In genomic region chr17:42456223-42457106, GRCh38 we compare ENCODE assay signal across 8 cellular contexts. TPM values are rescaled to one million over a fixed set of nuclear protein-coding genes. Genes with fewer than 3 reads are reported as not detected.
DNase-seq lines count a peak whose midpoint lies in the region; ATAC-seq, FAIRE-seq and TF ChIP-seq lines count a peak whose summit lies in the region.

No MANE protein-coding gene starts in this region.

- no peaks in the 10 kb centered on the region for H3K27me3 ChIP-seq in SJCRH30
- H3K27me3 ChIP-seq in endothelial cell of umbilical vein (ENCODE audit: control insufficient read depth in 2 of 2, insufficient read depth in 2 of 2, low read length in 2 of 2) = no peaks in the 10 kb centered on the region
- H3K27me3 ChIP-seq in pancreas = no peaks in the 10 kb centered on the region

- intact Hi-C loops in endothelial cell of umbilical vein (cut with micrococcal nuclease) = loop anchor here (5.0 kb wide), 1 partner anchor 49 kb away; no protein-coding TSS in a partner anchor
- intact Hi-C loops in pancreas (cut with DNase I) = no loop called here

- H3K4me3 ChIP-seq in AG09309 (ENCODE audit: control insufficient read depth, low read depth, low read length) (no peak overlapping the region), SJCRH30 (no peak overlapping the region), endothelial cell of umbilical vein (replicated peaks in 1 of 3; ENCODE audit: insufficient read depth in 1 of 3, low read depth in 1 of 3, low read length in 3 of 3) (no peak overlapping the region), pancreas (no peak overlapping the region)

- WGBS in pancreas, 2 donors = 40 to 44% methylated on average over 5 of the region's 5 CpGs

- TF ChIP-seq POLR2A in endothelial cell of umbilical vein (IDR thresholded peaks at IDR 0.05; ENCODE audit: low read depth, low read length) = no peak

- no peak for TF ChIP-seq CTCF in AG09309 (IDR thresholded peaks at IDR 0.05; ENCODE audit: control insufficient read depth, insufficient read depth, low read depth, low read length, missing control alignments)
- TF ChIP-seq CTCF in endothelial cell of umbilical vein (IDR thresholded peaks at IDR 0.05; ENCODE audit: extremely low read depth in 1 of 2, insufficient read depth in 1 of 2, low read depth in 1 of 2, low read length in 2 of 2) = no peak
- no peak for TF ChIP-seq CTCF in pancreas (IDR thresholded peaks at IDR 0.05)

- H3K36me3 ChIP-seq in SJCRH30 = peaks cover 7% of the 10 kb centered on the region
- no peaks in the 10 kb centered on the region for H3K36me3 ChIP-seq in endothelial cell of umbilical vein (ENCODE audit: control insufficient read depth in 2 of 2, extremely low read depth in 1 of 2, insufficient read depth in 2 of 2, low read length in 2 of 2)
- no peaks in the 10 kb centered on the region for H3K36me3 ChIP-seq in pancreas

- H3K4me2 ChIP-seq in endothelial cell of umbilical vein (ENCODE audit: insufficient read depth, low read length) = peak overlapping the region; percentile 75

- dilution Hi-C loops in endothelial cell of umbilical vein (cut with MboI; ENCODE audit: extremely low pct_ligation_motif_present, low sequenced_read_pairs) = no loop called here

- DNase-seq in AG09309 (ENCODE audit: low read depth) (peak; percentile 49), GM19240 (ENCODE audit: insufficient read length, low spot score) (peak; percentile 21), SJCRH30 (peak; percentile 17 to 62), endothelial cell of umbilical vein (ENCODE audit: low read depth, low spot score) (peak; percentile 88), pancreas (no peak), cerebellar cortex (ENCODE audit: low spot score) (no peak), islet precursor cell (no peak)

- CTCF ChIA-PET in endothelial cell of umbilical vein (lab: Charles Lee) = interaction anchor here (0.6 to 2.0 kb wide), 8 partner anchors 15 to 61 kb away, joined by 3 to 13 read pairs (median 6); partner anchors contain the start of gene CAVIN1

- POLR2A ChIA-PET in endothelial cell of umbilical vein (lab: Charles Lee) = interaction anchor here (0.9 to 2.5 kb wide), 3 partner anchors 14 to 68 kb away, joined by 3 to 7 read pairs (median 4); partner anchors contain the start of genes CAVIN1 and STAT3

- 0 out of 2 replicates have a peak overlapping the region, but pooled peaks have one; percentile 6 for H3K27ac ChIP-seq in SJCRH30
- peak overlapping the region; percentile 14 for H3K27ac ChIP-seq in endothelial cell of umbilical vein (ENCODE audit: insufficient read depth, low read depth, low read length)
- peak overlapping the region; percentile 13 to 92 (median 62) for H3K27ac ChIP-seq in pancreas

- peaks cover 2% of the 10 kb centered on the region for H4K20me1 ChIP-seq in endothelial cell of umbilical vein (replicated peaks; ENCODE audit: control insufficient read depth, extremely low read depth, insufficient read depth, low read length)

- peaks cover 8% of the 10 kb centered on the region for H3K79me2 ChIP-seq in endothelial cell of umbilical vein (ENCODE audit: control insufficient read depth, insufficient read depth, low read length)

- peak in 1 of 4 donors; percentile 6 for ATAC-seq in pancreas
- ATAC-seq in GM21529 (IDR thresholded peaks at IDR 0.05; ENCODE audit: unreplicated experiment) = no peak

- FAIRE-seq in endothelial cell of umbilical vein (lab: Jason Lieb, UNC) = peak; percentile 82
- FAIRE-seq in pancreas (lab: Jason Lieb, UNC) = no peak

- H2AFZ ChIP-seq in endothelial cell of umbilical vein (ENCODE audit: low read depth, low read length) = peak overlapping the region; percentile 65

- H3K9me1 ChIP-seq in endothelial cell of umbilical vein (replicated peaks; ENCODE audit: control insufficient read depth, extremely low read depth, insufficient read depth, low read length) = no peaks in the 10 kb centered on the region

- H3K9me3 ChIP-seq in SJCRH30 (replicated peaks) = no peaks in the 10 kb centered on the region
- H3K9me3 ChIP-seq in endothelial cell of umbilical vein (replicated peaks; ENCODE audit: control insufficient read depth, insufficient read depth, low read length) = no peaks in the 10 kb centered on the region
- no peaks in the 10 kb centered on the region for H3K9me3 ChIP-seq in pancreas

- BruUV-seq in endothelial cell of umbilical vein (replicated peaks; lab: Mats Ljungman, UMichigan) = no TSS peak

- peaks cover 17% of the 10 kb centered on the region for H3K4me1 ChIP-seq in SJCRH30
- H3K4me1 ChIP-seq in endothelial cell of umbilical vein (ENCODE audit: control insufficient read depth, extremely low read depth, insufficient read depth, low read length) = peaks cover 37% of the 10 kb centered on the region
- H3K4me1 ChIP-seq in pancreas = peaks cover 14 to 18% (median 17%) of the 10 kb centered on the region in 3 donors

- H3K9ac ChIP-seq in endothelial cell of umbilical vein (replicated peaks; ENCODE audit: extremely low read depth, insufficient read depth, low read length) = peak overlapping the region; percentile 6

TF ChIP-seq in endothelial cell of umbilical vein, 7 proteins besides CTCF, POLR2A, EP300 and RAD21:
- TF ChIP-seq MAX (IDR thresholded peaks at IDR 0.05; ENCODE audit: insufficient read depth, insufficient read length) = no peak
- TF ChIP-seq POLR2AphosphoS5 (IDR thresholded peaks at IDR 0.05; ENCODE audit: insufficient read depth, low read depth, low read length) = peak; percentile 39
- TF ChIP-seq GATA2 (IDR thresholded peaks at IDR 0.05; ENCODE audit: insufficient read depth, insufficient read length, low read depth, low read length) = peak; percentile 16

RNA-seq across cellular contexts. Expression of gene ATP6V0A1, which starts 2.2 kb away (rescaled TPM):
- total RNA-seq in SJCRH30 (2014; rRNA removed; shearing (Covaris generic)) = 25.3 and 30.9 TPM in 2 replicates
- total RNA-seq in endothelial cell of umbilical vein = 36.4 and 37.3 TPM in 2 replicates
- 49.2 and 55.9 TPM in 2 replicates for polyA plus RNA-seq in endothelial cell of umbilical vein
- polyA plus RNA-seq in endothelial cell of umbilical vein (2011; cell fraction: cytosol; rRNA removed) = 23.8 and 26.4 TPM in 2 replicates
- polyA plus RNA-seq in endothelial cell of umbilical vein (2011; cell fraction: nucleus; rRNA removed) = 112 and 129 TPM in 2 replicates
- 27.7 and 32.3 TPM in 2 replicates for polyA plus RNA-seq in endothelial cell of umbilical vein (2012)
- 106 and 151 TPM in 2 replicates for polyA minus RNA-seq in endothelial cell of umbilical vein
- polyA minus RNA-seq in endothelial cell of umbilical vein (2011; cell fraction: cytosol; rRNA and poly(A)+ RNA removed) = 19.3 TPM
- polyA minus RNA-seq in endothelial cell of umbilical vein (2011; cell fraction: nucleus; rRNA and poly(A)+ RNA removed) = 70.8 and 102 TPM in 2 replicates
- 10 to 100 TPM; 22.8 to 51.3 (median 28.6) TPM for total RNA-seq in pancreas
- 10 to 100 TPM; 37.2 to 55.9 TPM for polyA plus RNA-seq in pancreas

RNA-seq across cellular contexts. Expression of gene CAVIN1, which starts 33.4 kb away (rescaled TPM):
- total RNA-seq in SJCRH30 (2014; rRNA removed; shearing (Covaris generic)) = 46.9 and 47.8 TPM in 2 replicates
- total RNA-seq in endothelial cell of umbilical vein (663 and 684 TPM in 2 replicates), pancreas (10 to 100 TPM; 11.5 to 42.6 (median 19.6) TPM)
- polyA plus RNA-seq in endothelial cell of umbilical vein (292 and 303 TPM in 2 replicates), pancreas (10 to 100 TPM; 25.2 to 32.9 TPM)
- 292 and 325 TPM in 2 replicates for polyA plus RNA-seq in endothelial cell of umbilical vein (2011; cell fraction: cytosol; rRNA removed)
- 136 and 153 TPM in 2 replicates for polyA plus RNA-seq in endothelial cell of umbilical vein (2011; cell fraction: nucleus; rRNA removed)
- 489 and 555 TPM in 2 replicates for polyA plus RNA-seq in endothelial cell of umbilical vein (2012)
- 263 and 271 TPM in 2 replicates for polyA minus RNA-seq in endothelial cell of umbilical vein
- polyA minus RNA-seq in endothelial cell of umbilical vein (2011; cell fraction: cytosol; rRNA and poly(A)+ RNA removed) = 99.5 TPM
- polyA minus RNA-seq in endothelial cell of umbilical vein (2011; cell fraction: nucleus; rRNA and poly(A)+ RNA removed) = 60.6 and 86.5 TPM in 2 replicates

Comparison
In these comparisons a context has a peak if more than half of its experiments do, and no peak if none do; other contexts are left out.
1. DNase-seq: peak in AG09309 (single experiment), GM19240 (single experiment), SJCRH30 (2 of 2) and endothelial cell of umbilical vein (single experiment); none in pancreas (0 of 6), cerebellar cortex (single experiment) and islet precursor cell (single experiment).
2. H3K27ac ChIP-seq: peak in every context shown above with its lines; median percentile 62 in pancreas; 14 in endothelial cell of umbilical vein; 6 in SJCRH30.
3. RNA of gene CAVIN1, which starts 33.4 kb away (total RNA-seq): 663 to 684 TPM in endothelial cell of umbilical vein; 46.9 to 47.8 TPM in SJCRH30 and 11.5 to 42.6 TPM in pancreas; every median in the first group is over 10 times any median in the second.